26 cellular contexts compared by ENCODE assay signal in genomic region chr6:83370607-83371006, GRCh38.
"Had no signal": no experiment of that assay in that cellular context is flagged by ENCODE, and none has a peak within 500 bp of the region (broad histone marks: within the 10 kb centered on the region; RNA-seq: fewer than 3 reads in every experiment).

No MANE protein-coding gene starts in this region.

- H3K4me3 Mint-ChIP-seq: activated CD8-positive, alpha-beta T cell treated with anti-CD3 and anti-CD28 coated beads, Interleukin-2, amount 10 ng/mL, durations not matched to agents 7 days and 5 days; activated naive CD8-positive, alpha-beta T cell treated with anti-CD3 and anti-CD28 coated beads, Interleukin-2, amount 50 U/mL, for 24 hours; T-helper 1 cell treated with Interleukin-12 subunit alpha and Interleukin-12 subunit beta and Interleukin-4 antibody, amounts not matched to agents 30 μg/mL and 1 μg/mL, for 36 hours; WTC11 had no signal

- H3K27me3 ChIP-seq: breast epithelium, Peyer's patch, SJSA1 had no signal

- H3K4me1 ChIP-seq: breast epithelium, Peyer's patch, SJSA1 had no signal

- H3K4me2 ChIP-seq: KMS-11 had no signal

- H3K27ac ChIP-seq: breast epithelium, KMS-11, Peyer's patch, SJSA1 had no signal

- DNase-seq: activated CD4-positive, alpha-beta T cell treated with anti-CD3 and anti-CD28 coated beads for 48 hours; activated CD4-positive, alpha-beta T cell treated with anti-CD3 and anti-CD28 coated beads, Interleukin-2, amount 50 U/mL, for 4 hours; activated CD4-positive, CD25-positive, alpha-beta regulatory T cell treated with anti-CD3 and anti-CD28 coated beads, Interleukin-2, amount 50 U/mL, for 72 hours; activated CD8-positive, alpha-beta memory T cell treated with anti-CD3 and anti-CD28 coated beads, Interleukin-2, amount 50 U/mL, for 48 hours; activated CD8-positive, alpha-beta T cell treated with anti-CD3 and anti-CD28 coated beads, Interleukin-2, amount 10 ng/mL, durations not matched to agents 7 days and 5 days; activated effector memory CD4-positive, alpha-beta T cell treated with Interleukin-2 at 50 U/mL for 16 hours; activated naive CD4-positive, alpha-beta T cell; activated naive CD8-positive, alpha-beta T cell treated with anti-CD3 and anti-CD28 coated beads, Interleukin-2, amount 50 U/mL, for 24 hours; activated T-cell treated with anti-CD3 and anti-CD28 coated beads, Interleukin-2, amount 50 U/mL, for 1 hour; central memory CD4-positive, alpha-beta T cell; NCI-H1092 treated with DMSO at 0.1 percent for 48 hours; NCI-H1417 treated with DMSO at 0.1 percent for 48 hours; NCI-H1694; NCI-H2029; NCI-H345; NCI-H510A treated with DMSO at 0.1 percent for 48 hours; NCI-H69; Peyer's patch; SHP77; T-helper 9 cell had no signal

- H3K9me3 Mint-ChIP-seq: activated naive CD4-positive, alpha-beta T cell treated with anti-CD3 and anti-CD28 coated beads, Interleukin-2, amount 50 U/mL, for 72 hours; activated naive CD8-positive, alpha-beta T cell treated with anti-CD3 and anti-CD28 coated beads, Interleukin-2, amount 50 U/mL, for 24 hours; T-helper 1 cell treated with Interleukin-12 subunit alpha and Interleukin-12 subunit beta and Interleukin-4 antibody, amounts not matched to agents 30 μg/mL and 1 μg/mL, for 36 hours; WTC11 had no signal

- H3K27ac Mint-ChIP-seq: activated CD8-positive, alpha-beta T cell treated with anti-CD3 and anti-CD28 coated beads, Interleukin-2, amount 10 ng/mL, durations not matched to agents 7 days and 5 days; activated naive CD4-positive, alpha-beta T cell treated with anti-CD3 and anti-CD28 coated beads, Interleukin-2, amount 50 U/mL, for 72 hours; activated naive CD8-positive, alpha-beta T cell treated with anti-CD3 and anti-CD28 coated beads, Interleukin-2, amount 50 U/mL, for 24 hours; T-helper 1 cell treated with Interleukin-12 subunit alpha and Interleukin-12 subunit beta and Interleukin-4 antibody, amounts not matched to agents 30 μg/mL and 1 μg/mL, for 36 hours; WTC11 had no signal

- H3K9me3 ChIP-seq: breast epithelium, Peyer's patch, SJSA1 had no signal

- H3K4me1 Mint-ChIP-seq: activated naive CD8-positive, alpha-beta T cell treated with anti-CD3 and anti-CD28 coated beads, Interleukin-2, amount 50 U/mL, for 24 hours; WTC11 had no signal

- H3K27me3 Mint-ChIP-seq: activated naive CD8-positive, alpha-beta T cell treated with anti-CD3 and anti-CD28 coated beads, Interleukin-2, amount 50 U/mL, for 24 hours had no signal

- H3K36me3 Mint-ChIP-seq: activated naive CD4-positive, alpha-beta T cell treated with anti-CD3 and anti-CD28 coated beads, Interleukin-2, amount 50 U/mL, for 72 hours; WTC11 had no signal

- H3K9ac ChIP-seq: KMS-11 had no signal

- H3K4me3 ChIP-seq: breast epithelium, Peyer's patch, SJSA1 had no signal

- H3K36me3 ChIP-seq: breast epithelium, Peyer's patch had no signal

- ATAC-seq: activated CD8-positive, alpha-beta T cell treated with anti-CD3 and anti-CD28 coated beads, Interleukin-2, amount 10 ng/mL, durations not matched to agents 7 days and 5 days; activated naive CD4-positive, alpha-beta T cell treated with anti-CD3 and anti-CD28 coated beads, Interleukin-2, amount 50 U/mL, for 72 hours; activated naive CD8-positive, alpha-beta T cell treated with anti-CD3 and anti-CD28 coated beads, Interleukin-2, amount 50 U/mL, for 24 hours; WTC11 had no signal
